10 cellular contexts compared by ENCODE assay signal in the genomic region with DNA sequence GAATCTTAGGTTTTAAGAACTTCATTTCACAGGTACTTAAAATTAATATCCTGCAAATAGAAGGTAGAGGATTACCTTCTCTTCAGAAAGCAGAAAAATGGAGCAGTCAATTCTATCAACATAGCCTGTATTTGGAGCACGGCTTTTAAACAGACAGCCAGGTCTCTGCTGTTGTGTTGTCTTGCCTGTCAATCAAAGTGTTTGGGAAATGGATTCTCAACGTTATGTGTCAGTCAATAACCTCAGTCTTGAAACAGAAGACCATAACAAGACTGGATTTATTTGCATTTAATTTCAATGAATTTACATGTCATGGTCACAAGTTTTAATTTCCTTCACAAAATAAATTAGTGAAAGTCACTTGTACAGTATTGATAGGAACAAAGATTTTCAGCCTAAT.
"Had no signal": no experiment of that assay in that cellular context is flagged by ENCODE, and none has a peak within 500 bp of the region (broad histone marks: within the 10 kb centered on the region; RNA-seq: fewer than 3 reads in every experiment).

No MANE protein-coding gene starts in this region.

- H3K4me3 ChIP-seq: GM23248, HAP-1 had no signal

- ATAC-seq: HCT116, HepG2 had no signal

- H3K36me3 ChIP-seq: HAP-1 had no signal

- H3K27ac ChIP-seq: GM23248, HL-60, KMS-11 had no signal

- FAIRE-seq: HepG2 had no signal

- H3K9ac ChIP-seq: GM23248, KMS-11 had no signal

- H3K4me2 ChIP-seq: KMS-11 had no signal

- DNase-seq: GM23248, GOT3, H7, Karpas-422, KBM-7 had no signal
